Comparison of ENCODE assay signal across 32 cellular contexts in genomic region chr11:24372491-24372890, GRCh38.
A peak's percentile ranks its signal among the peaks of the same experiment; 100 is the strongest.
DNase-seq lines count a peak whose midpoint lies in the region; TF ChIP-seq lines count a peak whose summit lies in the region.
"Had no signal": no experiment of that assay in that cellular context is flagged by ENCODE, and none has a peak within 500 bp of the region (broad histone marks: within the 10 kb centered on the region; RNA-seq: fewer than 3 reads in every experiment).

No MANE protein-coding gene starts in this region.

- H3K36me3 Mint-ChIP-seq in mesothelial cell of epicardium (no peaks in the 10 kb centered on the region), nephron (ENCODE audit: low read depth) (no peaks in the 10 kb centered on the region)
- H3K36me3 Mint-ChIP-seq in CD4-positive, alpha-beta memory T cell = no peaks in the 10 kb centered on the region
- H3K36me3 Mint-ChIP-seq: CD14-positive monocyte; CD4-positive, CD25-positive, alpha-beta regulatory T cell; CD8-positive, alpha-beta T cell had no signal

- H3K36me3 ChIP-seq in smooth muscle cell (ENCODE audit: low read depth) = no peaks in the 10 kb centered on the region
- H3K36me3 ChIP-seq in CD4-positive, alpha-beta memory T cell (ENCODE audit: insufficient read depth, low read length) = no peaks in the 10 kb centered on the region
- H3K36me3 ChIP-seq: BE2C; BLaER1; BLaER1 treated with 17β-estradiol and CSF1 and Interleukin-3, amounts not matched to agents 10 nM and 100 nM had no signal

- H2AFZ ChIP-seq in smooth muscle cell (ENCODE audit: low read depth) = no peak overlapping the region

- no peak for TF ChIP-seq CTCF in mesothelial cell of epicardium (IDR thresholded peaks at IDR 0.05; ENCODE audit: unreplicated experiment)
- no peak for TF ChIP-seq CTCF in nephron (IDR thresholded peaks at IDR 0.05; ENCODE audit: unreplicated experiment in 3 of 3)
- TF ChIP-seq CTCF in smooth muscle cell (IDR thresholded peaks at IDR 0.05; ENCODE audit: borderline replicate concordance, insufficient read depth, poor library complexity, severe bottlenecking) = no peak

- no peak overlapping the region for H3K9ac ChIP-seq in smooth muscle cell (ENCODE audit: low read depth)
- H3K9ac ChIP-seq: BLaER1; BLaER1 treated with 17β-estradiol and CSF1 and Interleukin-3, amounts not matched to agents 10 nM and 100 nM had no signal

- H3K9me3 Mint-ChIP-seq in mesothelial cell of epicardium = peaks cover 8% of the 10 kb centered on the region
- no peaks in the 10 kb centered on the region for H3K9me3 Mint-ChIP-seq in nephron
- H3K9me3 Mint-ChIP-seq in CD4-positive, alpha-beta memory T cell = peaks cover 3 to 19% (median 11%) of the 10 kb centered on the region in 8 donors

- H3K4me1 Mint-ChIP-seq in mesothelial cell of epicardium (peaks cover 19% of the 10 kb centered on the region), nephron (peaks cover 23% of the 10 kb centered on the region)
- H3K4me1 Mint-ChIP-seq in CD4-positive, alpha-beta memory T cell = no peaks in the 10 kb centered on the region
- H3K4me1 Mint-ChIP-seq: B cell; CD14-positive monocyte; CD4-positive, CD25-positive, alpha-beta regulatory T cell; CD8-positive, alpha-beta memory T cell had no signal

- no peak overlapping the region for H3K4me3 ChIP-seq in smooth muscle cell
- H3K4me3 ChIP-seq in CD4-positive, alpha-beta memory T cell (ENCODE audit: low read length in 2 of 2) = no peak overlapping the region
- H3K4me3 ChIP-seq: A549; BLaER1; BLaER1 treated with 17β-estradiol and CSF1 and Interleukin-3, amounts not matched to agents 10 nM and 100 nM had no signal

- H3K27me3 Mint-ChIP-seq in mesothelial cell of epicardium (ENCODE audit: low read depth) (no peaks in the 10 kb centered on the region), nephron (ENCODE audit: low read depth) (no peaks in the 10 kb centered on the region)
- H3K27me3 Mint-ChIP-seq in CD4-positive, alpha-beta memory T cell = no peaks in the 10 kb centered on the region
- H3K27me3 Mint-ChIP-seq: B cell; CD4-positive, alpha-beta T cell; CD4-positive, CD25-positive, alpha-beta regulatory T cell; CD8-positive, alpha-beta memory T cell had no signal

- H3K27ac Mint-ChIP-seq in mesothelial cell of epicardium (peak overlapping the region; percentile 39), nephron (peak overlapping the region; percentile 37 to 69 (median 58))
- H3K27ac Mint-ChIP-seq in CD4-positive, alpha-beta memory T cell = no peak overlapping the region
- H3K27ac Mint-ChIP-seq: B cell; CD14-positive monocyte; CD4-positive, alpha-beta T cell; CD4-positive, CD25-positive, alpha-beta regulatory T cell; CD8-positive, alpha-beta memory T cell; CD8-positive, alpha-beta T cell had no signal

- intact Hi-C loops in CD4-positive, alpha-beta memory T cell (cut with micrococcal nuclease) = no loop called here

- H3K79me2 ChIP-seq in smooth muscle cell (ENCODE audit: low read depth) = no peaks in the 10 kb centered on the region

- H3K4me3 Mint-ChIP-seq in mesothelial cell of epicardium (no peak overlapping the region), nephron (no peak overlapping the region)
- no peak overlapping the region for H3K4me3 Mint-ChIP-seq in CD4-positive, alpha-beta memory T cell
- H3K4me3 Mint-ChIP-seq: B cell; CD14-positive monocyte; CD4-positive, alpha-beta T cell; CD4-positive, CD25-positive, alpha-beta regulatory T cell; CD8-positive, alpha-beta memory T cell; CD8-positive, alpha-beta T cell had no signal

- no peaks in the 10 kb centered on the region for H3K9me3 ChIP-seq in smooth muscle cell (replicated peaks; ENCODE audit: low read depth)
- no peaks in the 10 kb centered on the region for H3K9me3 ChIP-seq in CD4-positive, alpha-beta memory T cell (ENCODE audit: control insufficient read depth in 1 of 2, low read length in 2 of 2)
- H3K9me3 ChIP-seq: A549; BE2C; BLaER1; BLaER1 treated with 17β-estradiol and CSF1 and Interleukin-3, amounts not matched to agents 10 nM and 100 nM; Caco-2 had no signal

- WGBS in smooth muscle cell (ENCODE audit: low lambda C conversion rate) = 20% methylated on average over 1 of the region's 1 CpG

- no peaks in the 10 kb centered on the region for H4K20me1 ChIP-seq in smooth muscle cell (ENCODE audit: low read depth)
- H4K20me1 ChIP-seq: BLaER1; BLaER1 treated with 17β-estradiol and CSF1 and Interleukin-3, amounts not matched to agents 10 nM and 100 nM had no signal

- H3K27ac ChIP-seq in smooth muscle cell (ENCODE audit: low read depth) = peak overlapping the region; percentile 61
- no peak overlapping the region for H3K27ac ChIP-seq in CD4-positive, alpha-beta memory T cell (ENCODE audit: low read depth, low read length)
- H3K27ac ChIP-seq: 22Rv1; A549; BLaER1; BLaER1 treated with 17β-estradiol and CSF1 and Interleukin-3, amounts not matched to agents 10 nM and 100 nM; C4-2B had no signal

- H3F3A ChIP-seq in smooth muscle cell (ENCODE audit: low read depth) = peaks cover 11% of the 10 kb centered on the region

- POLR2A ChIA-PET in CD4-positive, alpha-beta memory T cell (lab: Charles Lee; ENCODE audit: partially characterized antibody) = no interaction called here

- peak overlapping the region; percentile 5 for H3K4me2 ChIP-seq in smooth muscle cell
- H3K4me2 ChIP-seq: A549; BLaER1; BLaER1 treated with 17β-estradiol and CSF1 and Interleukin-3, amounts not matched to agents 10 nM and 100 nM had no signal

- DNase-seq in mesothelial cell of epicardium (ENCODE audit: low spot score in 2 of 2, unreplicated experiment in 2 of 2) (no peak), smooth muscle cell (lab: John Stamatoyannopoulos, UW; ENCODE audit: unreplicated experiment) (no peak), NCI-H345 treated with DMSO at 0.1 percent for 48 hours (lab: John Stamatoyannopoulos, UW; ENCODE audit: unreplicated experiment) (no peak), GM19238 (ENCODE audit: insufficient read length, low spot score) (no peak)
- DNase-seq in CD4-positive, alpha-beta memory T cell = no peak
- DNase-seq: 8988T; ACHN; AML-193; BE2C; C1 segment of cervical spinal cord; Caco-2; Calu3; CD4-positive, alpha-beta T cell; CD4-positive, CD25-positive, alpha-beta regulatory T cell; CD8-positive, alpha-beta memory T cell; CD8-positive, alpha-beta T cell; COR-L47; DMS 273 treated with DMSO at 0.1 percent for 48 hours; DMS153; DMS53; DMS79; DMS79 treated with DMSO at 0.1 percent for 48 hours; DND-41; EL had no signal

- H3K4me1 ChIP-seq in smooth muscle cell (ENCODE audit: low read depth) = peaks cover 23% of the 10 kb centered on the region
- no peaks in the 10 kb centered on the region for H3K4me1 ChIP-seq in CD4-positive, alpha-beta memory T cell (ENCODE audit: insufficient read depth, low read length)
- H3K4me1 ChIP-seq: A549; BE2C; BLaER1; BLaER1 treated with 17β-estradiol and CSF1 and Interleukin-3, amounts not matched to agents 10 nM and 100 nM; Caco-2 had no signal

- H3K27me3 ChIP-seq in smooth muscle cell (ENCODE audit: low read depth) = no peaks in the 10 kb centered on the region
- H3K27me3 ChIP-seq in CD4-positive, alpha-beta memory T cell (ENCODE audit: insufficient read depth, low read length) = no peaks in the 10 kb centered on the region
- H3K27me3 ChIP-seq: BE2C; BLaER1; BLaER1 treated with 17β-estradiol and CSF1 and Interleukin-3, amounts not matched to agents 10 nM and 100 nM had no signal

- CTCF ChIA-PET in CD4-positive, alpha-beta memory T cell (lab: Charles Lee; ENCODE audit: partially characterized antibody) = no interaction called here

Comparison
In these comparisons a context has a peak if more than half of its experiments do, and no peak if none do; other contexts are left out.
1. H3K27ac Mint-ChIP-seq: peak in mesothelial cell of epicardium (single experiment) and nephron (3 of 3); none in CD4-positive, alpha-beta memory T cell (0 of 7).